In the genomic region with DNA sequence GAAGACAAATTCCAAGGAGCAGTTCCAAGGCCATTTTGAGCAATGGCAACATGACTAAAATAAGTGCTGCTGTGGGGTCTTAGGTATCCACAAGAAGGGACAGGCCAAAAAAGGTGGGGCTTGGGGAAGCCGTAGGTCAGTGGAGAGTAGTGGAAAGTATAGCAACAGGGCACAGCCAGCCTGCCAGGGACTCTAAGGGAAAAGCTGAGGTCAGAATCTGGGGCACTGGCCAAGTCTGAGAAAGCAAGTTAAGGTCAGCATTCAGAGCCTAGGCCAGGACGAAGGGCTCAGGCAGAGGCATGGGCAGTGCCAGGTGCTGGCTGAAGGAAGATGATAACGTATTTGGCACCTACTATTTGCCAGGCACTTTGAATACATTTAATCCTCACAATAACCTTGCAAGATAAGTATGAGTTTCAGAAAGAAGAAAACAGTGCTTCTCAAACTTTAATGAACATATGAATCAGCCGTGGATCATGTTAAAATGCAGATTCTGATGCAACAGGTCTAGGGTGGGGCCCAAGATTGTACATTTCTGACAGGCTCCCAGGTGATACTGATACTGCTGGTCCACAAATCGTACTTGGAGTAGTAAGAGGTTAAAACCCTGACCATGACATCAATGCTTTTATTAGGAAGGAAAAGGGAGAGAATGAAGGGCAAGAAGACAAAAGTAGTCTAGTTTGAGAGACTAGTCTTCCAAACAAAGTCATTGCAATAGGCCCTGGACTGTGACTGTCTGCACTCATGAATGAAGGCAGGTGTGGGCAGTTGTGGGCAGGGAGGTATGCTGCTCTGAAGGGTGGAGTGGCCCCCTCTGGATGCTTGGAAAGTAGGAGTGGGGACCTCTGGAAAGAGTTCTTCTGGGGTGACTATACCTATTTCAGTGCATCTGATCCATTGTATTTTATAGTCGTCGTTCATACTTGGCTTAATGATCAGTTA, we compare ENCODE assay signal across 19 cellular contexts.
DNase-seq lines count a peak whose midpoint lies in the region; ATAC-seq and TF ChIP-seq lines count a peak whose summit lies in the region.
"Had no signal": no experiment of that assay in that cellular context is flagged by ENCODE, and none has a peak within 500 bp of the region (broad histone marks: within the 10 kb centered on the region; RNA-seq: fewer than 3 reads in every experiment).

No MANE protein-coding gene starts in this region.

- no peak for TF ChIP-seq CTCF in breast epithelium (IDR thresholded peaks at IDR 0.05)

- peaks cover 3% of the 10 kb centered on the region for H3K9me3 Mint-ChIP-seq in activated T-cell treated with anti-CD3 and anti-CD28 coated beads, Interleukin-2, amount 50 U/mL, for 24 hours
- H3K9me3 Mint-ChIP-seq: natural killer cell treated with Interleukin-12 subunit alpha and Interleukin-12 subunit beta and Interleukin-15 and Interleukin-18, amount 100 ng/mL, for 72 hours; stimulated activated naive CD8-positive, alpha-beta T cell treated with anti-CD3 and anti-CD28 coated beads, Interleukin-15, Interleukin-2, amounts not matched to agents 100 ng/mL and 50 ng/mL, for 24 hours had no signal

- no peak overlapping the region for H3K4me3 ChIP-seq in ACC112 (ENCODE audit: low read depth, low read length)
- no peak overlapping the region for H3K4me3 ChIP-seq in breast epithelium
- H3K4me3 ChIP-seq: A549 had no signal

- no peak overlapping the region for H3K4me3 Mint-ChIP-seq in activated T-cell treated with anti-CD3 and anti-CD28 coated beads, Interleukin-2, amount 50 U/mL, for 24 hours
- H3K4me3 Mint-ChIP-seq: activated CD4-positive, alpha-beta T cell treated with anti-CD3 and anti-CD28 coated beads, Interleukin-2, amount 10 ng/mL, durations not matched to agents 24 days and 14 days; CD4-positive, alpha-beta memory T cell; natural killer cell treated with Interleukin-12 subunit alpha and Interleukin-12 subunit beta and Interleukin-15 and Interleukin-18, amount 100 ng/mL, for 72 hours; stimulated activated naive CD8-positive, alpha-beta T cell treated with anti-CD3 and anti-CD28 coated beads, Interleukin-15, Interleukin-2, amounts not matched to agents 100 ng/mL and 50 ng/mL, for 24 hours had no signal

- H3K27ac ChIP-seq in ACC112 (ENCODE audit: low read depth, low read length) (peak overlapping the region; percentile 10; the same call in 1 of the 2 replicates), breast epithelium (peak overlapping the region; percentile 60 to 79)
- H3K27ac ChIP-seq: A549 had no signal

- H3K4me1 Mint-ChIP-seq in activated T-cell treated with anti-CD3 and anti-CD28 coated beads, Interleukin-2, amount 50 U/mL, for 24 hours (ENCODE audit: low read depth): no peaks in the 10 kb centered on the region
- H3K4me1 Mint-ChIP-seq: activated CD4-positive, alpha-beta T cell treated with anti-CD3 and anti-CD28 coated beads, Interleukin-2, amount 10 ng/mL, durations not matched to agents 24 days and 14 days; CD4-positive, alpha-beta memory T cell had no signal

- H3K36me3 Mint-ChIP-seq in activated T-cell treated with anti-CD3 and anti-CD28 coated beads, Interleukin-2, amount 50 U/mL, for 24 hours (ENCODE audit: low read depth): no peaks in the 10 kb centered on the region
- H3K36me3 Mint-ChIP-seq: CD4-positive, alpha-beta memory T cell; natural killer cell treated with Interleukin-12 subunit alpha and Interleukin-12 subunit beta and Interleukin-15 and Interleukin-18, amount 100 ng/mL, for 72 hours had no signal

- H3K9me3 ChIP-seq in breast epithelium: no peaks in the 10 kb centered on the region
- H3K9me3 ChIP-seq: A549 had no signal

- H2AFZ ChIP-seq in ACC112 (ENCODE audit: low read length, unreplicated experiment): no peak overlapping the region

- H3K27ac Mint-ChIP-seq in activated T-cell treated with anti-CD3 and anti-CD28 coated beads, Interleukin-2, amount 50 U/mL, for 24 hours: no peak overlapping the region
- H3K27ac Mint-ChIP-seq: activated CD4-positive, alpha-beta T cell treated with anti-CD3 and anti-CD28 coated beads, Interleukin-2, amount 10 ng/mL, durations not matched to agents 24 days and 14 days; CD4-positive, alpha-beta memory T cell; natural killer cell treated with Interleukin-12 subunit alpha and Interleukin-12 subunit beta and Interleukin-15 and Interleukin-18, amount 100 ng/mL, for 72 hours; stimulated activated naive CD8-positive, alpha-beta T cell treated with anti-CD3 and anti-CD28 coated beads, Interleukin-15, Interleukin-2, amounts not matched to agents 100 ng/mL and 50 ng/mL, for 24 hours had no signal

- DNase-seq in breast epithelium (ENCODE audit: low spot score in 2 of 2) (no peak), left cardiac atrium (peak; percentile 64), sciatic nerve (ENCODE audit: low spot score) (no peak), midbrain (lab: John Stamatoyannopoulos, UW) (no peak), NCI-H82 treated with DMSO at 0.1 percent for 48 hours (lab: John Stamatoyannopoulos, UW; ENCODE audit: unreplicated experiment) (no peak)
- DNase-seq in activated T-cell treated with anti-CD3 and anti-CD28 coated beads, Interleukin-2, amount 50 U/mL, for 24 hours: no peak
- DNase-seq: activated CD4-positive, alpha-beta T cell treated with anti-CD3 and anti-CD28 coated beads, Interleukin-2, amount 10 ng/mL, durations not matched to agents 24 days and 14 days; activated T-cell treated with anti-CD3 and anti-CD28 coated beads, Interleukin-2, amount 50 U/mL, for 48 hours; CD4-positive, alpha-beta memory T cell; hippocampal formation; NCI-H1105; NK-92 treated with Interleukin-12 subunit alpha and Interleukin-12 subunit beta, amount 100 ng/mL, for 24 hours; SIG-M5; T-helper 9 cell had no signal

- H3K4me1 ChIP-seq in ACC112 (ENCODE audit: control insufficient read depth, insufficient read depth, low read length, unreplicated experiment) (peaks cover 19% of the 10 kb centered on the region), breast epithelium (no peaks in the 10 kb centered on the region)
- H3K4me1 ChIP-seq: A549 had no signal

- no peaks in the 10 kb centered on the region for H3K79me2 ChIP-seq in ACC112 (ENCODE audit: control insufficient read depth, insufficient read depth, low read length, unreplicated experiment)

- H3K36me3 ChIP-seq in ACC112 (ENCODE audit: insufficient read depth, low read length): no peaks in the 10 kb centered on the region
- no peaks in the 10 kb centered on the region for H3K36me3 ChIP-seq in breast epithelium

- H3K27me3 Mint-ChIP-seq in activated T-cell treated with anti-CD3 and anti-CD28 coated beads, Interleukin-2, amount 50 U/mL, for 24 hours: no peaks in the 10 kb centered on the region
- H3K27me3 Mint-ChIP-seq: activated CD4-positive, alpha-beta T cell treated with anti-CD3 and anti-CD28 coated beads, Interleukin-2, amount 10 ng/mL, durations not matched to agents 24 days and 14 days; natural killer cell treated with Interleukin-12 subunit alpha and Interleukin-12 subunit beta and Interleukin-15 and Interleukin-18, amount 100 ng/mL, for 72 hours; stimulated activated naive CD8-positive, alpha-beta T cell treated with anti-CD3 and anti-CD28 coated beads, Interleukin-15, Interleukin-2, amounts not matched to agents 100 ng/mL and 50 ng/mL, for 24 hours had no signal

- intact Hi-C loops in breast epithelium (cut with DNase I; ENCODE audit: low total_unique reads) (no loop called here), left cardiac atrium (cut with DNase I) (no loop called here), sciatic nerve (cut with DNase I) (no loop called here)

- TF ChIP-seq POLR2A in breast epithelium (IDR thresholded peaks at IDR 0.05): no peak
- TF ChIP-seq POLR2A in GM18505 (IDR thresholded peaks at IDR 0.05; ENCODE audit: borderline replicate concordance, extremely low read depth, insufficient read depth, insufficient read length): no peak

- no peaks in the 10 kb centered on the region for H3K27me3 ChIP-seq in ACC112 (ENCODE audit: insufficient read depth, low read length)
- H3K27me3 ChIP-seq in breast epithelium: no peaks in the 10 kb centered on the region

- ATAC-seq in left cardiac atrium (peak; percentile 81 to 94), sciatic nerve (peak; percentile 65), GM18505 (IDR thresholded peaks at IDR 0.05; ENCODE audit: unreplicated experiment) (no peak)
- ATAC-seq: A549; natural killer cell treated with Interleukin-12 subunit alpha and Interleukin-12 subunit beta and Interleukin-15 and Interleukin-18, amount 100 ng/mL, for 72 hours had no signal
